8 cellular contexts compared by ENCODE assay signal in the genomic region with DNA sequence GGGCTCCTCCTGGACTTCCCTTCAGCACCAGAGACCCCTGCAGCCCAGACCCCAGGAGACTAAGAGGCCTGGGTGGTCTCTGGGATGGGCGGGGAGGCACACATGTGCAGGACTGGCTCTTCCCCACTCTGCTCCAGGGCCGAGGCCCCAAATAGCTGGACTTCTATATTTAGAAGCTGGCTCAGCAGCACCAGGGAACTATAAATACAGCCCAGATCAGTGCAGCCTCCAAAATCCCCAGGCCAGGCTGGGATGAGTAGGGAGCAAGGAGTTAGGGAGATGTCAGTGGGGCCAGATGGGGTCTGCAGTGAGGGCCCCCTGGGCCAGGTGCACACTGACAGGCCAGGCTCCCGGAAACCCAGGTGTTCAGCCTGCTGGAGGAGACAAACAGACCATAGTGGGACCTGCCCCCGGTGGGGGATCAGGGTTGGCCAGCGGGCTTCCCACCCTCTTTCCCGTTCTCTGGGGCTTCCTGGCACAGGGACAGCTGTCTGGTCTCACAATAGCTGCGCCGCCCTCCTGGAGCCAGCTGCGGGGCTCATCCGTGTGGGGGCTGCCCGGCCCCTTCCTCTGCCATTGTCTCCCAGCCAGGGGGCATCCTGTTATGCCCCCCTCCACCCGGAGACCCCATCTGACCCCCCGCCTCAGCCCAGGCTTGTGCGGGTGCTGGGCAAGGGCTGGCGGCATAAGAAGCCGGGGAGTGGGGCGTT. TPM values are rescaled to one million over a fixed set of nuclear protein-coding genes. Genes with fewer than 3 reads are reported as not detected.
A peak's percentile ranks its signal among the peaks of the same experiment; 100 is the strongest.
DNase-seq lines count a peak whose midpoint lies in the region; ATAC-seq and TF ChIP-seq lines count a peak whose summit lies in the region.

No MANE protein-coding gene starts in this region.

- peak overlapping the region; percentile 42 for H3K27ac ChIP-seq in SJCRH30
- peak overlapping the region; percentile 73 to 91 (median 82) for H3K27ac ChIP-seq in sigmoid colon

- intact Hi-C loops in Right ventricle myocardium inferior (cut with DNase I) (no loop called here), sigmoid colon (cut with DNase I) (no loop called here)

- H3K9me3 ChIP-seq in SJCRH30 (replicated peaks) (no peaks in the 10 kb centered on the region), sigmoid colon (no peaks in the 10 kb centered on the region)

- DNase-seq in SJCRH30 = peak; percentile 74 to 76
- peak; percentile 75 for DNase-seq in Right ventricle myocardium inferior (ENCODE audit: missing footprints)
- peak; percentile 83 for DNase-seq in sigmoid colon
- DNase-seq in HuH-7 (ENCODE audit: low spot score) = no peak
- no peak for DNase-seq in COR-L47 (lab: John Stamatoyannopoulos, UW)
- DNase-seq in NCI-H1417 treated with DMSO at 0.1 percent for 48 hours (lab: John Stamatoyannopoulos, UW) = no peak
- no peak for DNase-seq in cortex of kidney (lab: John Stamatoyannopoulos, UW)

- H3K27me3 ChIP-seq in SJCRH30 = no peaks in the 10 kb centered on the region; the same call in 1 of the 2 replicates
- no peaks in the 10 kb centered on the region for H3K27me3 ChIP-seq in sigmoid colon

- ATAC-seq in GM21447 (IDR thresholded peaks at IDR 0.05; ENCODE audit: unreplicated experiment) (peak; percentile 10), Right ventricle myocardium inferior (peak; percentile 87)

- TF ChIP-seq POLR2A in sigmoid colon (IDR thresholded peaks at IDR 0.05) = no peak

- no peak for TF ChIP-seq CTCF in sigmoid colon (IDR thresholded peaks at IDR 0.05)

- 45 to 70% methylated on average over 17 of the region's 17 CpGs for WGBS in sigmoid colon, 2 donors

- peaks cover 10% of the 10 kb centered on the region for H3K4me1 ChIP-seq in SJCRH30
- peaks cover 0 to 59% (median 48%) of the 10 kb centered on the region in 4 donors for H3K4me1 ChIP-seq in sigmoid colon

- no peak for TF ChIP-seq EP300 in sigmoid colon (IDR thresholded peaks at IDR 0.05)

- H3K36me3 ChIP-seq in SJCRH30 (no peaks in the 10 kb centered on the region), sigmoid colon (no peaks in the 10 kb centered on the region)

- H3K4me3 ChIP-seq in SJCRH30 (peak overlapping the region; percentile 21), sigmoid colon (peak overlapping the region in 2 of 4 donors; percentile 10 to 25)

RNA-seq across cellular contexts. Expression of a gene that starts 5.5 kb away (rescaled TPM):
- total RNA-seq in SJCRH30 (2014; rRNA removed; shearing (Covaris generic)) = 20.4 and 22.6 TPM in 2 replicates
- total RNA-seq in Right ventricle myocardium inferior (32.6 TPM), sigmoid colon (10 to 100 TPM; 23.7 to 63.1 (median 34.1) TPM)
- 100 to 1,000 TPM in 1 of 3 donors, 10 to 100 TPM in 2; 12.0 to 111 (median 29.8) TPM for polyA plus RNA-seq in sigmoid colon

RNA-seq across cellular contexts. Expression of a gene that starts 43.4 kb away (rescaled TPM):
- total RNA-seq in SJCRH30 (2014; rRNA removed; shearing (Covaris generic)) = 180 and 188 TPM in 2 replicates
- total RNA-seq in Right ventricle myocardium inferior = 32.2 TPM
- total RNA-seq in sigmoid colon = 10 to 100 TPM; 37.8 to 43.8 (median 42.0) TPM
- polyA plus RNA-seq in sigmoid colon = 100 to 1,000 TPM in 1 of 3 donors, 10 to 100 TPM in 2; 40.2 to 161 (median 45.3) TPM

RNA-seq across cellular contexts. Expression of a gene that starts 57.4 kb away (rescaled TPM):
- total RNA-seq in SJCRH30 (2014; rRNA removed; shearing (Covaris generic)) = 63.5 and 66.2 TPM in 2 replicates
- total RNA-seq in Right ventricle myocardium inferior (149 TPM), sigmoid colon (100 to 1,000 TPM in 1 of 4 donors, 10 to 100 TPM in 3; 79.2 to 126 (median 84.6) TPM)
- polyA plus RNA-seq in sigmoid colon = 10 to 100 TPM; 20.8 to 54.8 (median 28.2) TPM

Comparison
In these comparisons a context has a peak if more than half of its experiments do, and no peak if none do; other contexts are left out.
1. DNase-seq: peak in SJCRH30 (2 of 2), Right ventricle myocardium inferior (single experiment) and sigmoid colon (single experiment); none in HuH-7 (single experiment), COR-L47 (single experiment), NCI-H1417 treated with DMSO at 0.1 percent for 48 hours (single experiment) and cortex of kidney (single experiment).